In genomic region chr1:161168906-161169305, GRCh38 we compare ENCODE assay signal across 12 cellular contexts. TPM values are rescaled to one million over a fixed set of nuclear protein-coding genes. Genes with fewer than 3 reads are reported as not detected.
DNase-seq lines count a peak whose midpoint lies in the region; FAIRE-seq and TF ChIP-seq lines count a peak whose summit lies in the region.
"Had no signal": no experiment of that assay in that cellular context is flagged by ENCODE, and none has a peak within 500 bp of the region (broad histone marks: within the 10 kb centered on the region; RNA-seq: fewer than 3 reads in every experiment).

No MANE protein-coding gene starts in this region.

- H3K27me3 Mint-ChIP-seq in MCF 10A (ENCODE audit: insufficient read depth, unreplicated experiment): no peaks in the 10 kb centered on the region
- H3K27me3 Mint-ChIP-seq in activated T-helper 1 cell treated with anti-CD3 and anti-CD28 coated beads, Interleukin-12 subunit alpha, Interleukin-12 subunit beta, Interleukin-2, Interleukin-4 antibody, amounts not matched to agents 30 ng/mL and 10 ng/mL and 1 ng/mL, durations not matched to agents 14 hours and 24 hours and 36 hours (ENCODE audit: insufficient read depth): no peaks in the 10 kb centered on the region
- H3K27me3 Mint-ChIP-seq in type B pancreatic cell: no peaks in the 10 kb centered on the region

- BruUV-seq in MCF 10A (replicated peaks; lab: Mats Ljungman, UMichigan): no TSS peak

- H3K9me3 Mint-ChIP-seq in MCF 10A (ENCODE audit: unreplicated experiment) (no peaks in the 10 kb centered on the region), type B pancreatic cell (no peaks in the 10 kb centered on the region)
- no peaks in the 10 kb centered on the region for H3K9me3 Mint-ChIP-seq in activated T-helper 1 cell treated with anti-CD3 and anti-CD28 coated beads, Interleukin-12 subunit alpha, Interleukin-12 subunit beta, Interleukin-2, Interleukin-4 antibody, amounts not matched to agents 30 ng/mL and 10 ng/mL and 1 ng/mL, durations not matched to agents 14 hours and 24 hours and 36 hours

- no peak overlapping the region for H3K4me3 ChIP-seq in breast epithelium
- H3K4me3 ChIP-seq in kidney (ENCODE audit: low read length in 2 of 2): no peak overlapping the region
- H3K4me3 ChIP-seq in vagina: no peak overlapping the region

- H3K4me1 ChIP-seq in breast epithelium (peaks cover 0 to 16% of the 10 kb centered on the region in 2 donors), kidney (ENCODE audit: control insufficient read depth in 1 of 2, insufficient read depth in 1 of 2, low read depth in 1 of 2, low read length in 2 of 2) (peaks cover 0 to 10% of the 10 kb centered on the region in 2 donors), vagina (peaks cover 39% of the 10 kb centered on the region)
- H3K4me1 ChIP-seq: BE2C had no signal

- H3K9me3 ChIP-seq in breast epithelium (no peaks in the 10 kb centered on the region), kidney (ENCODE audit: control insufficient read depth in 1 of 2, low read length in 2 of 2) (no peaks in the 10 kb centered on the region), vagina (no peaks in the 10 kb centered on the region)
- H3K9me3 ChIP-seq: BE2C had no signal

- intact Hi-C loops in MCF 10A (cut with micrococcal nuclease) (no loop called here), breast epithelium (cut with DNase I; ENCODE audit: low total_unique reads) (no loop called here), kidney (cut with DNase I) (no loop called here), vagina (cut with DNase I) (no loop called here)
- intact Hi-C loops in activated T-helper 1 cell treated with anti-CD3 and anti-CD28 coated beads, Interleukin-12 subunit alpha, Interleukin-12 subunit beta, Interleukin-2, Interleukin-4 antibody, amounts not matched to agents 30 ng/mL and 10 ng/mL and 1 ng/mL, durations not matched to agents 14 hours and 24 hours and 36 hours (cut with micrococcal nuclease): no loop called here

- H3K9ac ChIP-seq in kidney (ENCODE audit: low read length in 2 of 2): no peak overlapping the region

- H3K27me3 ChIP-seq in breast epithelium (no peaks in the 10 kb centered on the region), vagina (no peaks in the 10 kb centered on the region)
- H3K27me3 ChIP-seq: BE2C had no signal

- peaks cover 77% of the 10 kb centered on the region for H3K36me3 Mint-ChIP-seq in MCF 10A (ENCODE audit: insufficient read depth, unreplicated experiment)
- H3K36me3 Mint-ChIP-seq in activated T-helper 1 cell treated with anti-CD3 and anti-CD28 coated beads, Interleukin-12 subunit alpha, Interleukin-12 subunit beta, Interleukin-2, Interleukin-4 antibody, amounts not matched to agents 30 ng/mL and 10 ng/mL and 1 ng/mL, durations not matched to agents 14 hours and 24 hours and 36 hours (ENCODE audit: low read depth): peaks cover 32% of the 10 kb centered on the region
- peaks cover 13% of the 10 kb centered on the region for H3K36me3 Mint-ChIP-seq in type B pancreatic cell

- no peak overlapping the region for H3K27ac ChIP-seq in breast epithelium
- no peak overlapping the region for H3K27ac ChIP-seq in kidney (ENCODE audit: low read depth in 2 of 2, low read length in 2 of 2)
- no peak overlapping the region for H3K27ac ChIP-seq in vagina

- H3K27ac Mint-ChIP-seq in MCF 10A (ENCODE audit: low read depth, unreplicated experiment) (peak overlapping the region; percentile 100), type B pancreatic cell (no peak overlapping the region)
- no peak overlapping the region for H3K27ac Mint-ChIP-seq in activated T-helper 1 cell treated with anti-CD3 and anti-CD28 coated beads, Interleukin-12 subunit alpha, Interleukin-12 subunit beta, Interleukin-2, Interleukin-4 antibody, amounts not matched to agents 30 ng/mL and 10 ng/mL and 1 ng/mL, durations not matched to agents 14 hours and 24 hours and 36 hours

- no peak for TF ChIP-seq CTCF in MCF 10A (IDR thresholded peaks at IDR 0.05; ENCODE audit: unreplicated experiment)
- TF ChIP-seq CTCF in breast epithelium (IDR thresholded peaks at IDR 0.05): no peak
- TF ChIP-seq CTCF in kidney (IDR thresholded peaks at IDR 0.05; ENCODE audit: borderline replicate concordance, extremely low read depth, insufficient read depth): no peak
- no peak for TF ChIP-seq CTCF in type B pancreatic cell (conservative IDR thresholded peaks at IDR 0.05)
- no peak for TF ChIP-seq CTCF in vagina (IDR thresholded peaks at IDR 0.05)

- POLR2A ChIA-PET in MCF 10A (lab: Yijun Ruan, JAX): interaction anchor here (1.3 to 5.5 kb wide), 6 partner anchors 7 to 148 kb away, joined by 3 to 101 read pairs (median 14); partner anchors contain the start of genes B4GALT3, F11R, NIT1 and PFDN2

- H3K4me1 Mint-ChIP-seq in MCF 10A (ENCODE audit: insufficient read depth, unreplicated experiment) (peaks cover 45% of the 10 kb centered on the region), type B pancreatic cell (ENCODE audit: unreplicated experiment) (peaks cover 5% of the 10 kb centered on the region)
- H3K4me1 Mint-ChIP-seq in activated T-helper 1 cell treated with anti-CD3 and anti-CD28 coated beads, Interleukin-12 subunit alpha, Interleukin-12 subunit beta, Interleukin-2, Interleukin-4 antibody, amounts not matched to agents 30 ng/mL and 10 ng/mL and 1 ng/mL, durations not matched to agents 14 hours and 24 hours and 36 hours (ENCODE audit: low read depth): peaks cover 45% of the 10 kb centered on the region

- CTCF ChIA-PET in MCF 10A (lab: Yijun Ruan, JAX): interaction anchor here (0.6 to 4.9 kb wide), 12 partner anchors 8 to 339 kb away, joined by 3 to 33 read pairs (median 3); partner anchors contain the start of genes B4GALT3 and NDUFS2

- DNase-seq in MCF 10A (ENCODE audit: unreplicated experiment) (no peak), breast epithelium (ENCODE audit: low spot score in 2 of 2) (no peak), kidney (peak; percentile 46), type B pancreatic cell (ENCODE audit: extremely low spot score, unreplicated experiment) (no peak), activated gamma-delta T cell (lab: John Stamatoyannopoulos, UW) (no peak), vagina (ENCODE audit: extremely low spot score in 2 of 2) (no peak)
- DNase-seq in activated T-helper 1 cell treated with anti-CD3 and anti-CD28 coated beads, Interleukin-12 subunit alpha, Interleukin-12 subunit beta, Interleukin-2, Interleukin-4 antibody, amounts not matched to agents 30 ng/mL and 10 ng/mL and 1 ng/mL, durations not matched to agents 14 hours and 24 hours and 36 hours (ENCODE audit: low spot score): no peak
- DNase-seq: BE2C, KBM-7, NCI-H1048, NCI-H1694 treated with DMSO at 0.1 percent for 48 hours had no signal

- H3K36me3 ChIP-seq in breast epithelium: peaks cover 3% of the 10 kb centered on the region
- H3K36me3 ChIP-seq in kidney (ENCODE audit: control insufficient read depth in 1 of 2, insufficient read depth in 2 of 2, low read length in 2 of 2): peaks cover 17 to 54% of the 10 kb centered on the region in 2 donors
- peaks cover 0 to 43% of the 10 kb centered on the region in 2 donors for H3K36me3 ChIP-seq in vagina

- no peak for TF ChIP-seq POLR2A in breast epithelium (IDR thresholded peaks at IDR 0.05)
- no peak for TF ChIP-seq POLR2A in vagina (IDR thresholded peaks at IDR 0.05)

- no peak for FAIRE-seq in kidney (lab: Jason Lieb, UNC)

- H3K4me3 Mint-ChIP-seq in MCF 10A (ENCODE audit: unreplicated experiment) (peak overlapping the region; percentile 98), type B pancreatic cell (peak overlapping the region; percentile 97)
- H3K4me3 Mint-ChIP-seq in activated T-helper 1 cell treated with anti-CD3 and anti-CD28 coated beads, Interleukin-12 subunit alpha, Interleukin-12 subunit beta, Interleukin-2, Interleukin-4 antibody, amounts not matched to agents 30 ng/mL and 10 ng/mL and 1 ng/mL, durations not matched to agents 14 hours and 24 hours and 36 hours: peak overlapping the region; percentile 15

RNA-seq across cellular contexts. Expression of gene PPOX, which starts 2.7 kb away (rescaled TPM):
- total RNA-seq in MCF 10A (2022): 30.3 and 32.4 TPM in 2 replicates
- total RNA-seq in breast epithelium: 10 to 100 TPM; 19.5 to 26.8 (median 25.2) TPM
- total RNA-seq in activated T-helper 1 cell treated with anti-CD3 and anti-CD28 coated beads, Interleukin-12 subunit alpha, Interleukin-12 subunit beta, Interleukin-2, Interleukin-4 antibody, amounts not matched to agents 30 ng/mL and 10 ng/mL and 1 ng/mL, durations not matched to agents 14 hours and 24 hours and 36 hours: 25.1 and 26.0 TPM in 2 replicates
- total RNA-seq in kidney: 23.6 TPM
- polyA plus RNA-seq in kidney (ENCODE audit: insufficient read depth, low read depth, low replicate concordance): 29.4 TPM
- total RNA-seq in type B pancreatic cell (ENCODE audit: low replicate concordance): 25.7 and 43.6 TPM in 2 replicates
- total RNA-seq in vagina: 16.7 TPM

RNA-seq across cellular contexts. Expression of gene B4GALT3, which starts 8.4 kb away (rescaled TPM):
- total RNA-seq in MCF 10A (2022): 50.0 and 51.7 TPM in 2 replicates
- total RNA-seq in breast epithelium: 10 to 100 TPM; 23.4 to 41.3 (median 29.4) TPM
- total RNA-seq in activated T-helper 1 cell treated with anti-CD3 and anti-CD28 coated beads, Interleukin-12 subunit alpha, Interleukin-12 subunit beta, Interleukin-2, Interleukin-4 antibody, amounts not matched to agents 30 ng/mL and 10 ng/mL and 1 ng/mL, durations not matched to agents 14 hours and 24 hours and 36 hours: 66.4 and 68.2 TPM in 2 replicates
- total RNA-seq in kidney: 22.9 TPM
- polyA plus RNA-seq in kidney (ENCODE audit: insufficient read depth, low read depth, low replicate concordance): 33.5 TPM
- 42.4 and 48.5 TPM in 2 replicates for total RNA-seq in type B pancreatic cell (ENCODE audit: low replicate concordance)
- total RNA-seq in vagina: 16.2 TPM

RNA-seq across cellular contexts. Expression of gene USP21, which starts 9.6 kb away (rescaled TPM):
- total RNA-seq in MCF 10A (2022) (33.8 and 36.6 TPM in 2 replicates), breast epithelium (10 to 100 TPM; 11.7 to 26.9 (median 24.9) TPM), kidney (26.3 TPM), type B pancreatic cell (ENCODE audit: low replicate concordance) (31.6 and 45.7 TPM in 2 replicates), vagina (19.4 TPM)
- total RNA-seq in activated T-helper 1 cell treated with anti-CD3 and anti-CD28 coated beads, Interleukin-12 subunit alpha, Interleukin-12 subunit beta, Interleukin-2, Interleukin-4 antibody, amounts not matched to agents 30 ng/mL and 10 ng/mL and 1 ng/mL, durations not matched to agents 14 hours and 24 hours and 36 hours: 32.9 and 38.2 TPM in 2 replicates
- polyA plus RNA-seq in kidney (ENCODE audit: insufficient read depth, low read depth, low replicate concordance): 27.7 TPM

RNA-seq across cellular contexts. Expression of gene UFC1, which starts 15.1 kb away (rescaled TPM):
- 123 and 125 TPM in 2 replicates for total RNA-seq in MCF 10A (2022)
- 10 to 100 TPM; 76.0 to 90.3 (median 87.5) TPM for total RNA-seq in breast epithelium
- 86.3 and 94.5 TPM in 2 replicates for total RNA-seq in activated T-helper 1 cell treated with anti-CD3 and anti-CD28 coated beads, Interleukin-12 subunit alpha, Interleukin-12 subunit beta, Interleukin-2, Interleukin-4 antibody, amounts not matched to agents 30 ng/mL and 10 ng/mL and 1 ng/mL, durations not matched to agents 14 hours and 24 hours and 36 hours
- 96.9 TPM for total RNA-seq in kidney
- 175 TPM for polyA plus RNA-seq in kidney (ENCODE audit: insufficient read depth, low read depth, low replicate concordance)
- total RNA-seq in type B pancreatic cell (ENCODE audit: low replicate concordance): 90.3 and 103 TPM in 2 replicates
- 61.1 TPM for total RNA-seq in vagina

RNA-seq across cellular contexts. Expression of gene ADAMTS4, which starts 29.9 kb away (rescaled TPM):
- total RNA-seq in MCF 10A (2022) (not detected in 2 replicates), breast epithelium (10 to 100 TPM in 2 of 3 donors, 1 to 10 TPM in 1; 4.8 to 85.5 (median 24.6) TPM), kidney (14.0 TPM), type B pancreatic cell (ENCODE audit: low replicate concordance) (0.10 and 2.5 TPM in 2 replicates), vagina (78.3 TPM)
- 0.23 and 0.24 TPM in 2 replicates for total RNA-seq in activated T-helper 1 cell treated with anti-CD3 and anti-CD28 coated beads, Interleukin-12 subunit alpha, Interleukin-12 subunit beta, Interleukin-2, Interleukin-4 antibody, amounts not matched to agents 30 ng/mL and 10 ng/mL and 1 ng/mL, durations not matched to agents 14 hours and 24 hours and 36 hours
- 0.26 TPM for polyA plus RNA-seq in kidney (ENCODE audit: insufficient read depth, low read depth, low replicate concordance)
- total RNA-seq: H4 had no signal

Comparison
In these comparisons a context has a peak if more than half of its experiments do, and no peak if none do; other contexts are left out.
1. H3K4me3 Mint-ChIP-seq: peak in every context shown above with its lines; median percentile 98 in MCF 10A; 97 in type B pancreatic cell; 15 in activated T-helper 1 cell treated with anti-CD3 and anti-CD28 coated beads, Interleukin-12 subunit alpha, Interleukin-12 subunit beta, Interleukin-2, Interleukin-4 antibody, amounts not matched to agents 30 ng/mL and 10 ng/mL and 1 ng/mL, durations not matched to agents 14 hours and 24 hours and 36 hours.